8 cellular contexts compared by ENCODE assay signal in genomic region chr12:3655331-3655900, GRCh38.
A peak's percentile ranks its signal among the peaks of the same experiment; 100 is the strongest.
DNase-seq lines count a peak whose midpoint lies in the region; ATAC-seq, FAIRE-seq and TF ChIP-seq lines count a peak whose summit lies in the region.

No MANE protein-coding gene starts in this region.

- H3K9ac ChIP-seq in DND-41 (ENCODE audit: low read depth, low read length): no peak overlapping the region

- H3K4me2 ChIP-seq in DND-41 (ENCODE audit: insufficient read depth, low read length): no peak overlapping the region

- peaks cover 88% of the 10 kb centered on the region for H3K36me3 ChIP-seq in DND-41 (ENCODE audit: insufficient read depth, low read length)

- peaks cover 4% of the 10 kb centered on the region for H3K4me1 Mint-ChIP-seq in activated CD4-positive, alpha-beta T cell treated with anti-CD3 and anti-CD28 coated beads, Interleukin-2, amount 10 ng/mL, durations not matched to agents 7 days and 5 days

- H3K4me1 ChIP-seq in DND-41 (ENCODE audit: insufficient read depth, low read length): no peaks in the 10 kb centered on the region

- no peaks in the 10 kb centered on the region for H3K79me2 ChIP-seq in DND-41 (ENCODE audit: insufficient read depth, low read length)

- H3K27me3 Mint-ChIP-seq in activated CD4-positive, alpha-beta T cell treated with anti-CD3 and anti-CD28 coated beads, Interleukin-2, amount 10 ng/mL, durations not matched to agents 7 days and 5 days: no peaks in the 10 kb centered on the region

- H3K9me3 Mint-ChIP-seq in activated CD4-positive, alpha-beta T cell treated with anti-CD3 and anti-CD28 coated beads, Interleukin-2, amount 10 ng/mL, durations not matched to agents 7 days and 5 days: no peaks in the 10 kb centered on the region

- H3K27ac Mint-ChIP-seq in activated CD4-positive, alpha-beta T cell treated with anti-CD3 and anti-CD28 coated beads, Interleukin-2, amount 10 ng/mL, durations not matched to agents 7 days and 5 days: peak overlapping the region; percentile 37

- no peak overlapping the region for H2AFZ ChIP-seq in DND-41 (ENCODE audit: low read depth, low read length)

- POLR2A ChIA-PET in activated CD4-positive, alpha-beta T cell treated with anti-CD3 and anti-CD28 coated beads, Interleukin-2, amount 10 ng/mL, durations not matched to agents 7 days and 5 days (lab: Charles Lee): no interaction called here

- TF ChIP-seq CTCF in DND-41 (IDR thresholded peaks at IDR 0.05; ENCODE audit: borderline replicate concordance, extremely low read depth, low read length, poor library complexity, severe bottlenecking): peak; percentile 56

- no peaks in the 10 kb centered on the region for H3K27me3 ChIP-seq in DND-41 (ENCODE audit: insufficient read depth, low read length, poor library complexity)

- FAIRE-seq in HTR-8/SVneo (lab: Jason Lieb, UNC): peak; percentile 55

- peaks cover 39% of the 10 kb centered on the region for H3K36me3 Mint-ChIP-seq in activated CD4-positive, alpha-beta T cell treated with anti-CD3 and anti-CD28 coated beads, Interleukin-2, amount 10 ng/mL, durations not matched to agents 7 days and 5 days (ENCODE audit: low read depth)

- ATAC-seq in DND-41 (ENCODE audit: insufficient read depth, low read depth): peak; percentile 73
- ATAC-seq in HG02884 (IDR thresholded peaks at IDR 0.05; ENCODE audit: unreplicated experiment): no peak
- no peak for ATAC-seq in GM18498 (IDR thresholded peaks at IDR 0.05; ENCODE audit: unreplicated experiment)

- no peak overlapping the region for H3K4me3 Mint-ChIP-seq in activated CD4-positive, alpha-beta T cell treated with anti-CD3 and anti-CD28 coated beads, Interleukin-2, amount 10 ng/mL, durations not matched to agents 7 days and 5 days

- no peak overlapping the region for H3K4me3 ChIP-seq in DND-41 (ENCODE audit: low read depth in 1 of 2, low read length in 2 of 2)

- DNase-seq in DND-41 (peak; percentile 28), HTR-8/SVneo (ENCODE audit: insufficient read length, low spot score) (peak; percentile 39), iPS DF 4.7 (ENCODE audit: extremely low read depth, low spot score) (peak; percentile 33), cortex of kidney (lab: John Stamatoyannopoulos, UW) (no peak)
- DNase-seq in activated CD4-positive, alpha-beta T cell treated with anti-CD3 and anti-CD28 coated beads, Interleukin-2, amount 10 ng/mL, durations not matched to agents 7 days and 5 days: peak; percentile 26
- no peak for DNase-seq in central memory CD4-positive, alpha-beta T cell

- H4K20me1 ChIP-seq in DND-41 (ENCODE audit: insufficient read depth, low read length): 0 out of 2 replicates have a peak, but pooled peaks cover 3% of the 10 kb centered on the region

- no peak overlapping the region for H3K27ac ChIP-seq in DND-41 (ENCODE audit: low read length)

- CTCF ChIA-PET in activated CD4-positive, alpha-beta T cell treated with anti-CD3 and anti-CD28 coated beads, Interleukin-2, amount 10 ng/mL, durations not matched to agents 7 days and 5 days (lab: Charles Lee): interaction anchor here (0.7 to 1.3 kb wide), 4 partner anchors 16 to 1598 kb away, joined by 3 read pairs; no protein-coding TSS in a partner anchor

- H3K9me3 ChIP-seq in DND-41 (ENCODE audit: insufficient read depth, low read length, severe bottlenecking): no peaks in the 10 kb centered on the region

Comparison
In these comparisons a context has a peak if more than half of its experiments do, and no peak if none do; other contexts are left out.
1. DNase-seq: peak in DND-41 (single experiment), HTR-8/SVneo (single experiment), activated CD4-positive, alpha-beta T cell treated with anti-CD3 and anti-CD28 coated beads, Interleukin-2, amount 10 ng/mL, durations not matched to agents 7 days and 5 days (single experiment) and iPS DF 4.7 (single experiment); none in central memory CD4-positive, alpha-beta T cell (single experiment) and cortex of kidney (single experiment).